15 cellular contexts compared by ENCODE assay signal in the genomic region with DNA sequence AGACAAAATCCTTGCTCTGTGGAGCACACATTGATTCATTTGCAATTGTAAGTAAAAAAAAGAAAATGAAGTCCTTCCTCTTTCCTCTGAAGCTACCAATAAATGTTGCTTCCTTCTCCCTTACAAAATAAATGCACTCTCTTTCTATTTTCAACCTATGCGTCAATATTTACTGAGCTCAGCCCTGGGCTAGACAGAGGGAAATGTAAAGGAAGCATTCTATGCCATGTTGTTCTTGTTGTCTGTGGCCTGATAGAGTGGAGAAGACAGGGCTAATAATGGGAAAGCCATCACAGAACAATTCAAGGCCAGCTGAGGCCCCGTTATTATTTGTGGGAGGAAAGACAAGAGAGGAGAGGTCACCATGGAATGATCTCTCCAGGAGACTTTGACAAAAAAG. TPM values are rescaled to one million over a fixed set of nuclear protein-coding genes. Genes with fewer than 3 reads are reported as not detected.
DNase-seq lines count a peak whose midpoint lies in the region; ATAC-seq and TF ChIP-seq lines count a peak whose summit lies in the region.
"Had no signal": no experiment of that assay in that cellular context is flagged by ENCODE, and none has a peak within 500 bp of the region (broad histone marks: within the 10 kb centered on the region; RNA-seq: fewer than 3 reads in every experiment).

No MANE protein-coding gene starts in this region.

- ATAC-seq in activated T-cell treated with anti-CD3 and anti-CD28 coated beads, Interleukin-2, amount 50 U/mL, for 72 hours (replicated peaks in 1 of 2) = peak; percentile 10 to 14
- ATAC-seq: left lobe of liver had no signal

- H3K36me3 ChIP-seq in osteoblast (ENCODE audit: insufficient read depth, low read length) (no peaks in the 10 kb centered on the region), HAP-1 (replicated peaks) (no peaks in the 10 kb centered on the region), suprapubic skin (no peaks in the 10 kb centered on the region)
- H3K36me3 ChIP-seq: esophagus muscularis mucosa, sigmoid colon had no signal

- H3K27me3 ChIP-seq in osteoblast (ENCODE audit: insufficient read depth, low read length) (peaks cover 54% of the 10 kb centered on the region), HAP-1 (ENCODE audit: low read depth) (no peaks in the 10 kb centered on the region), suprapubic skin (peaks cover 16% of the 10 kb centered on the region)

- H3K9me3 Mint-ChIP-seq in activated T-cell treated with anti-CD3 and anti-CD28 coated beads, Interleukin-2, amount 50 U/mL, for 72 hours = no peaks in the 10 kb centered on the region
- H3K9me3 Mint-ChIP-seq in activated T-cell treated with anti-CD3 and anti-CD28 coated beads, Interleukin-2, amount 50 U/mL, for 24 hours = no peaks in the 10 kb centered on the region
- H3K9me3 Mint-ChIP-seq: nephron; stimulated activated naive CD8-positive, alpha-beta T cell treated with anti-CD3 and anti-CD28 coated beads, Interleukin-15, Interleukin-2, amounts not matched to agents 100 ng/mL and 50 ng/mL, for 24 hours had no signal

- H3K36me3 Mint-ChIP-seq in activated T-cell treated with anti-CD3 and anti-CD28 coated beads, Interleukin-2, amount 50 U/mL, for 72 hours (ENCODE audit: insufficient read depth in 2 of 2) = peaks cover 0 to 2% of the 10 kb centered on the region in 2 donors
- H3K36me3 Mint-ChIP-seq in activated T-cell treated with anti-CD3 and anti-CD28 coated beads, Interleukin-2, amount 50 U/mL, for 24 hours (ENCODE audit: low read depth) = no peaks in the 10 kb centered on the region

- no peak for TF ChIP-seq POLR2A in suprapubic skin (IDR thresholded peaks at IDR 0.05)

- peaks cover 5% of the 10 kb centered on the region for H3K4me1 ChIP-seq in osteoblast (ENCODE audit: insufficient read depth, low read length)
- H3K4me1 ChIP-seq in HAP-1 = no peaks in the 10 kb centered on the region; the same call in 1 of the 2 replicates
- H3K4me1 ChIP-seq in suprapubic skin = peaks cover 9% of the 10 kb centered on the region

- H3K4me3 Mint-ChIP-seq in activated T-cell treated with anti-CD3 and anti-CD28 coated beads, Interleukin-2, amount 50 U/mL, for 72 hours = peak overlapping the region; percentile 29 to 42
- no peak overlapping the region for H3K4me3 Mint-ChIP-seq in activated T-cell treated with anti-CD3 and anti-CD28 coated beads, Interleukin-2, amount 50 U/mL, for 24 hours
- H3K4me3 Mint-ChIP-seq: nephron; stimulated activated naive CD8-positive, alpha-beta T cell treated with anti-CD3 and anti-CD28 coated beads, Interleukin-15, Interleukin-2, amounts not matched to agents 100 ng/mL and 50 ng/mL, for 24 hours had no signal

- in situ Hi-C loops in HAP-1 (cut with MboI; ENCODE audit: low sequenced_read_pairs) = no loop called here

- 60% methylated on average over 2 of the region's 2 CpGs for WGBS in suprapubic skin

- H4K20me1 ChIP-seq in osteoblast (ENCODE audit: insufficient read depth, low read length) = no peaks in the 10 kb centered on the region

- H3K4me2 ChIP-seq in osteoblast (ENCODE audit: insufficient read depth, low read length) = no peak overlapping the region

- no peaks in the 10 kb centered on the region for H3K79me2 ChIP-seq in osteoblast (ENCODE audit: insufficient read depth, low read length)

- H3K4me1 Mint-ChIP-seq in activated T-cell treated with anti-CD3 and anti-CD28 coated beads, Interleukin-2, amount 50 U/mL, for 72 hours (ENCODE audit: low read depth) = peaks cover 45% of the 10 kb centered on the region
- peaks cover 33% of the 10 kb centered on the region for H3K4me1 Mint-ChIP-seq in activated T-cell treated with anti-CD3 and anti-CD28 coated beads, Interleukin-2, amount 50 U/mL, for 24 hours (ENCODE audit: low read depth)

- H3K9me3 ChIP-seq in osteoblast (ENCODE audit: low read depth, low read length) = no peaks in the 10 kb centered on the region
- H3K9me3 ChIP-seq in HAP-1 = no peaks in the 10 kb centered on the region
- H3K9me3 ChIP-seq in suprapubic skin = no peaks in the 10 kb centered on the region
- H3K9me3 ChIP-seq: esophagus muscularis mucosa, sigmoid colon had no signal

- H3K27me3 Mint-ChIP-seq in activated T-cell treated with anti-CD3 and anti-CD28 coated beads, Interleukin-2, amount 50 U/mL, for 72 hours (ENCODE audit: low read depth) = peaks cover 88% of the 10 kb centered on the region
- H3K27me3 Mint-ChIP-seq in activated T-cell treated with anti-CD3 and anti-CD28 coated beads, Interleukin-2, amount 50 U/mL, for 24 hours = peaks cover 75% of the 10 kb centered on the region

- TF ChIP-seq CTCF in LNCaP clone FGC (IDR thresholded peaks at IDR 0.05; ENCODE audit: control insufficient read depth, extremely low read depth, insufficient read depth) (no peak), osteoblast (IDR thresholded peaks at IDR 0.05; ENCODE audit: extremely low read depth, low read depth, low read length) (no peak), suprapubic skin (IDR thresholded peaks at IDR 0.05) (no peak)

- H2AFZ ChIP-seq in osteoblast (ENCODE audit: low read length) = no peak overlapping the region

- H3K4me3 ChIP-seq in LNCaP clone FGC (ENCODE audit: low read depth, low read length) (no peak overlapping the region), osteoblast (ENCODE audit: insufficient read depth, low read length) (no peak overlapping the region), HAP-1 (no peak overlapping the region), suprapubic skin (no peak overlapping the region)
- H3K4me3 ChIP-seq: esophagus muscularis mucosa, sigmoid colon had no signal

- TF ChIP-seq EP300 in suprapubic skin (IDR thresholded peaks at IDR 0.05) = no peak

- DNase-seq in activated T-cell treated with anti-CD3 and anti-CD28 coated beads, Interleukin-2, amount 50 U/mL, for 72 hours = no peak
- DNase-seq in activated T-cell treated with anti-CD3 and anti-CD28 coated beads, Interleukin-2, amount 50 U/mL, for 24 hours = no peak
- DNase-seq in LNCaP clone FGC (ENCODE audit: low read depth) (peak; percentile 22), SW480 (ENCODE audit: low spot score) (peak; percentile 45), osteoblast (ENCODE audit: insufficient read length, low spot score, missing footprints) (peak; percentile 58), dermis blood vessel endothelial cell (no peak), HAP-1 (ENCODE audit: low spot score in 2 of 2) (no peak), suprapubic skin (ENCODE audit: low spot score in 2 of 2) (no peak)
- DNase-seq: Kasumi-1, RPMI8226, sigmoid colon had no signal

- H3K27ac Mint-ChIP-seq in activated T-cell treated with anti-CD3 and anti-CD28 coated beads, Interleukin-2, amount 50 U/mL, for 72 hours = no peak overlapping the region
- H3K27ac Mint-ChIP-seq in activated T-cell treated with anti-CD3 and anti-CD28 coated beads, Interleukin-2, amount 50 U/mL, for 24 hours = no peak overlapping the region
- H3K27ac Mint-ChIP-seq: nephron; stimulated activated naive CD8-positive, alpha-beta T cell treated with anti-CD3 and anti-CD28 coated beads, Interleukin-15, Interleukin-2, amounts not matched to agents 100 ng/mL and 50 ng/mL, for 24 hours had no signal

- H3K27ac ChIP-seq in osteoblast (ENCODE audit: low read depth, low read length) (no peak overlapping the region), suprapubic skin (no peak overlapping the region)
- H3K27ac ChIP-seq: esophagus muscularis mucosa, sigmoid colon had no signal

RNA-seq across cellular contexts. Expression of a gene that starts 3.0 kb away (rescaled TPM):
- not detected for total RNA-seq in activated T-cell treated with anti-CD3 and anti-CD28 coated beads, Interleukin-2, amount 50 U/mL, for 72 hours
- total RNA-seq in osteoblast = not detected in 2 replicates
- not detected in 2 replicates for total RNA-seq in dermis blood vessel endothelial cell
- 10 to 100 TPM in 3 of 4 donors, 1 to 10 TPM in 1; 9.1 to 32.0 (median 25.2) TPM for total RNA-seq in suprapubic skin
- total RNA-seq: esophagus muscularis mucosa, left lobe of liver, sigmoid colon had no signal

RNA-seq across cellular contexts. Expression of a gene that starts 43.9 kb away (rescaled TPM):
- 10 to 100 TPM; 46.1 to 60.0 TPM for total RNA-seq in activated T-cell treated with anti-CD3 and anti-CD28 coated beads, Interleukin-2, amount 50 U/mL, for 72 hours
- total RNA-seq in osteoblast (40.2 and 42.4 TPM in 2 replicates), dermis blood vessel endothelial cell (45.6 and 49.1 TPM in 2 replicates), suprapubic skin (10 to 100 TPM; 22.7 to 48.2 (median 36.8) TPM)

Comparison
In these comparisons a context has a peak if more than half of its experiments do, and no peak if none do; other contexts are left out.
1. DNase-seq: peak in LNCaP clone FGC (single experiment), SW480 (single experiment) and osteoblast (single experiment); none in activated T-cell treated with anti-CD3 and anti-CD28 coated beads, Interleukin-2, amount 50 U/mL, for 72 hours (0 of 2), activated T-cell treated with anti-CD3 and anti-CD28 coated beads, Interleukin-2, amount 50 U/mL, for 24 hours (single experiment), dermis blood vessel endothelial cell (single experiment), HAP-1 (0 of 2) and suprapubic skin (0 of 2).
2. RNA of a gene that starts 3.0 kb away (total RNA-seq): 9.1 to 32.0 TPM in suprapubic skin; not detected in activated T-cell treated with anti-CD3 and anti-CD28 coated beads, Interleukin-2, amount 50 U/mL, for 72 hours, not detected in osteoblast and not detected in dermis blood vessel endothelial cell; every median in the first group is over 10 times any median in the second.